13 cellular contexts compared by ENCODE assay signal in the genomic region with DNA sequence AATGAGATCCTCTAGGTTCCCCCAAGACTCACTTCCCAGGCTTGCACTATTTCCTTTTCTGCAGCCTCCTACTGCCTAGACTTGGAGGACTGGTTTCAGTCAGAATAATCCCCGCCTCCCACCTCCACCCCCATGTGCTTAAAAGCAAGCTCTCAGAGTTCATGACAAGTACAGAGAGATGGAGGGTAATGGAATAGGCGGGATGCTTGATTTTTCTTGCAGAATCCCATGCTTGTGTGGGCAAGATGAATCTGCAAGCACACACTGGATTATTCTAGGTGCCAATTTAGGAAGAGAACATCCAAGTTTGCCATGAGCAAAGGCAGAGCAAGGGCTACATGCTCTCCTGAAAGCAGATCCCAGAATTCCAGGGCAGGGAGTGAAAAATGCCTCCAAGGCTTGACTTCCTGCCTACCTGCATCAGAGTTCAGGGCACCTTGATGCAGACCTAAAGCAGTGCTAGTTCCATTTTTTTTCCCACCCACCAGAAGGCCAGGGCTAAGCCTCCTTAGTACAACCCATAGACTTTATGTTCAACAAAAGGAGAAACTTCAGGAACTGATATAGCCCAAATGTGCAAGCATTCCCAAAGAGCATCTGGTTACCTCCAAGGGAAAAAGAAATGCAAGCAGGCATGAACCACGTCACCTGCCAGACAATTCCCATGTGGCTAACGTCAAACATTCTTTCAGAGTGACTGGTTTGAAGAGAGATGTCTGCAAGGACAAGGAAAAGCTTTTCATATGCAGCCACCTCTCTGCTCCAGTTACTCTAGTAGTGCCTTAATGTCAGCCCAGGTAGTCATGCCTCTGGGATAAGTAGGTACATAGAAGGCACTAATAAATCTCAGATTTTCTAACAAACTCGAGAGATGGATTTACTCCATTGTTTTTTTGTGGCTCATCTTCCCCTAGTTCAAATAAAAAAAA.
DNase-seq lines count a peak whose midpoint lies in the region; ATAC-seq, FAIRE-seq and TF ChIP-seq lines count a peak whose summit lies in the region.
"Had no signal": no experiment of that assay in that cellular context is flagged by ENCODE, and none has a peak within 500 bp of the region (broad histone marks: within the 10 kb centered on the region; RNA-seq: fewer than 3 reads in every experiment).

No MANE protein-coding gene starts in this region.

- H3K9me3 Mint-ChIP-seq in astrocyte (ENCODE audit: unreplicated experiment), result no peaks in the 10 kb centered on the region
- H3K9me3 Mint-ChIP-seq in activated T-helper 1 cell treated with anti-CD3 and anti-CD28 coated beads, Interleukin-12 subunit alpha, Interleukin-12 subunit beta, Interleukin-2, Interleukin-4 antibody, amounts not matched to agents 30 ng/mL and 10 ng/mL and 1 ng/mL, durations not matched to agents 14 hours and 24 hours and 36 hours, result no peaks in the 10 kb centered on the region
- H3K9me3 Mint-ChIP-seq: activated T-cell treated with anti-CD3 and anti-CD28 coated beads, Interleukin-2, amount 50 U/mL, for 72 hours had no signal

- H3K36me3 Mint-ChIP-seq in astrocyte (ENCODE audit: low read depth, unreplicated experiment), result no peaks in the 10 kb centered on the region
- H3K36me3 Mint-ChIP-seq in activated T-helper 1 cell treated with anti-CD3 and anti-CD28 coated beads, Interleukin-12 subunit alpha, Interleukin-12 subunit beta, Interleukin-2, Interleukin-4 antibody, amounts not matched to agents 30 ng/mL and 10 ng/mL and 1 ng/mL, durations not matched to agents 14 hours and 24 hours and 36 hours (ENCODE audit: low read depth), result no peaks in the 10 kb centered on the region

- peak overlapping the region; percentile 11 for H2AFZ ChIP-seq in astrocyte (ENCODE audit: low read depth, low read length)

- TF ChIP-seq EP300 in A549 (IDR thresholded peaks at IDR 0.05), result peak in 1 of 2 experiments; percentile 72; a peak in 2 of 5 replicates

- DNase-seq in A549 (ENCODE audit: low read depth in 1 of 2, low spot score in 1 of 2), result peak; percentile 46 to 86
- DNase-seq in astrocyte (ENCODE audit: low read depth), result peak; percentile 71
- peak; percentile 89 for DNase-seq in kidney epithelial cell (ENCODE audit: low read depth)
- DNase-seq in LoVo (ENCODE audit: low spot score), result no peak
- DNase-seq in activated T-helper 1 cell treated with anti-CD3 and anti-CD28 coated beads, Interleukin-12 subunit alpha, Interleukin-12 subunit beta, Interleukin-2, Interleukin-4 antibody, amounts not matched to agents 30 ng/mL and 10 ng/mL and 1 ng/mL, durations not matched to agents 14 hours and 24 hours and 36 hours (ENCODE audit: low spot score), result no peak
- DNase-seq: activated T-cell treated with anti-CD3 and anti-CD28 coated beads, Interleukin-2, amount 50 U/mL, for 72 hours; BE2C; effector CD8-positive, alpha-beta T cell; NCI-H526; stimulated activated naive CD8-positive, alpha-beta T cell treated with anti-CD3 and anti-CD28 coated beads, Interleukin-15, Interleukin-2, amounts not matched to agents 100 U/mL and 50 U/mL, for 24 hours had no signal

- TF ChIP-seq POLR2A in A549 (IDR thresholded peaks at IDR 0.05; ENCODE audit: low read length), result no peak

- intact Hi-C loops in activated T-helper 1 cell treated with anti-CD3 and anti-CD28 coated beads, Interleukin-12 subunit alpha, Interleukin-12 subunit beta, Interleukin-2, Interleukin-4 antibody, amounts not matched to agents 30 ng/mL and 10 ng/mL and 1 ng/mL, durations not matched to agents 14 hours and 24 hours and 36 hours (cut with micrococcal nuclease), result no loop called here

- H3K4me3 ChIP-seq in A549 (no peak overlapping the region), HEK293 (ENCODE audit: low read depth, low read length) (no peak overlapping the region), astrocyte (ENCODE audit: insufficient read depth, low read depth, low read length) (no peak overlapping the region), kidney epithelial cell (ENCODE audit: low read depth, low read length) (no peak overlapping the region)

- no peak for TF ChIP-seq RAD21 in A549 (conservative IDR thresholded peaks at IDR 0.05 in 1 of 2, IDR thresholded peaks at IDR 0.05 in 1 of 2)

- 20% methylated on average over 5 of the region's 5 CpGs for WGBS in A549 (ENCODE audit: missing lambda C conversion rate)

- H3K27me3 Mint-ChIP-seq in astrocyte (ENCODE audit: low read depth, unreplicated experiment), result no peaks in the 10 kb centered on the region
- H3K27me3 Mint-ChIP-seq in activated T-helper 1 cell treated with anti-CD3 and anti-CD28 coated beads, Interleukin-12 subunit alpha, Interleukin-12 subunit beta, Interleukin-2, Interleukin-4 antibody, amounts not matched to agents 30 ng/mL and 10 ng/mL and 1 ng/mL, durations not matched to agents 14 hours and 24 hours and 36 hours (ENCODE audit: insufficient read depth), result no peaks in the 10 kb centered on the region

- peak; percentile 87 for FAIRE-seq in A549 (lab: Jason Lieb, UNC)
- FAIRE-seq in astrocyte (lab: Jason Lieb, UNC), result no peak

- no peak overlapping the region for H3K9ac ChIP-seq in astrocyte (ENCODE audit: low read length)

- TF ChIP-seq CTCF in A549 (IDR thresholded peaks at IDR 0.05) (no peak), HEK293 (tag by site-specific recombination; IDR thresholded peaks at IDR 0.05) (no peak), astrocyte (IDR thresholded peaks at IDR 0.05; ENCODE audit: insufficient read depth, low read depth, low read length) (no peak), kidney epithelial cell (IDR thresholded peaks at IDR 0.05; ENCODE audit: insufficient read depth, low read length, poor library complexity, severe bottlenecking) (no peak)

- H3K79me2 ChIP-seq in astrocyte (ENCODE audit: insufficient read depth, low read length), result no peaks in the 10 kb centered on the region

- POLR2A ChIA-PET in A549 (lab: Yijun Ruan, JAX) (interaction anchor here (1.1 kb wide), 1 partner anchor 93 kb away, joined by 3 read pairs; no protein-coding TSS in a partner anchor), HEK293 (lab: Yijun Ruan, JAX) (interaction anchor here (0.6 kb wide), 1 partner anchor 17 kb away, joined by 4 read pairs; no protein-coding TSS in a partner anchor)

- H3K36me3 ChIP-seq in HEK293 (ENCODE audit: control insufficient read depth in 2 of 2, insufficient read depth in 1 of 2, low read length in 2 of 2) (no peaks in the 10 kb centered on the region), astrocyte (ENCODE audit: insufficient read depth, low read length) (no peaks in the 10 kb centered on the region), kidney epithelial cell (ENCODE audit: control insufficient read depth, insufficient read depth, low read length) (no peaks in the 10 kb centered on the region)
- H3K36me3 ChIP-seq: BE2C had no signal

- no peak overlapping the region for H3K4me3 Mint-ChIP-seq in astrocyte (ENCODE audit: unreplicated experiment)
- H3K4me3 Mint-ChIP-seq in activated T-helper 1 cell treated with anti-CD3 and anti-CD28 coated beads, Interleukin-12 subunit alpha, Interleukin-12 subunit beta, Interleukin-2, Interleukin-4 antibody, amounts not matched to agents 30 ng/mL and 10 ng/mL and 1 ng/mL, durations not matched to agents 14 hours and 24 hours and 36 hours, result no peak overlapping the region
- H3K4me3 Mint-ChIP-seq: activated T-cell treated with anti-CD3 and anti-CD28 coated beads, Interleukin-2, amount 50 U/mL, for 72 hours had no signal

- no peaks in the 10 kb centered on the region for H4K20me1 ChIP-seq in astrocyte (ENCODE audit: insufficient read depth, low read length)

- no peaks in the 10 kb centered on the region for H3K27me3 ChIP-seq in astrocyte (ENCODE audit: insufficient read depth, low read length)
- no peaks in the 10 kb centered on the region for H3K27me3 ChIP-seq in kidney epithelial cell (ENCODE audit: control insufficient read depth, insufficient read depth, low read length)
- H3K27me3 ChIP-seq: BE2C had no signal

- peaks cover 67% of the 10 kb centered on the region for H3K4me1 ChIP-seq in A549
- H3K4me1 ChIP-seq in HEK293 (ENCODE audit: control insufficient read depth, insufficient read depth, low read length), result peaks cover 15% of the 10 kb centered on the region; the same call in 1 of the 2 replicates
- H3K4me1 ChIP-seq in astrocyte (ENCODE audit: insufficient read depth, low read length), result peaks cover 6% of the 10 kb centered on the region
- H3K4me1 ChIP-seq: BE2C had no signal

- peak overlapping the region; percentile 68 for H3K4me2 ChIP-seq in A549
- H3K4me2 ChIP-seq in astrocyte (ENCODE audit: low read length), result peak overlapping the region; percentile 29

- H3K4me1 Mint-ChIP-seq in astrocyte (ENCODE audit: low read depth, unreplicated experiment), result peaks cover 57% of the 10 kb centered on the region
- H3K4me1 Mint-ChIP-seq in activated T-helper 1 cell treated with anti-CD3 and anti-CD28 coated beads, Interleukin-12 subunit alpha, Interleukin-12 subunit beta, Interleukin-2, Interleukin-4 antibody, amounts not matched to agents 30 ng/mL and 10 ng/mL and 1 ng/mL, durations not matched to agents 14 hours and 24 hours and 36 hours (ENCODE audit: low read depth), result no peaks in the 10 kb centered on the region

- CTCF ChIA-PET in A549 (lab: Yijun Ruan, JAX) (interaction anchor here (0.6 to 1.6 kb wide), 5 partner anchors 9 to 316 kb away, joined by 3 to 4 read pairs (median 3); a partner anchor contains a TSS), HEK293 (lab: Yijun Ruan, JAX) (interaction anchor here (0.6 kb wide), 1 partner anchor 446 kb away, joined by 6 read pairs; no protein-coding TSS in a partner anchor)

- ATAC-seq in A549 (peak; percentile 82 to 87), HG03045 (IDR thresholded peaks at IDR 0.05; ENCODE audit: unreplicated experiment) (no peak), HG02678 (IDR thresholded peaks at IDR 0.05; ENCODE audit: unreplicated experiment) (no peak)
- ATAC-seq: activated T-cell treated with anti-CD3 and anti-CD28 coated beads, Interleukin-2, amount 50 U/mL, for 72 hours; stimulated activated naive CD8-positive, alpha-beta T cell treated with anti-CD3 and anti-CD28 coated beads, Interleukin-15, Interleukin-2, amounts not matched to agents 100 U/mL and 50 U/mL, for 24 hours had no signal

- H3K9me3 ChIP-seq in A549 (no peaks in the 10 kb centered on the region), HEK293 (ENCODE audit: control insufficient read depth, insufficient read depth, low read depth, low read length) (no peaks in the 10 kb centered on the region), astrocyte (ENCODE audit: insufficient read depth, low read depth, low read length) (no peaks in the 10 kb centered on the region)
- H3K9me3 ChIP-seq: BE2C had no signal

- H3K27ac ChIP-seq in A549 (peak overlapping the region; percentile 74 to 83), HEK293 (ENCODE audit: extremely low read depth, low read depth, low read length) (no peak overlapping the region), astrocyte (ENCODE audit: low read depth, low read length) (no peak overlapping the region)

- peak overlapping the region; percentile 96 for H3K27ac Mint-ChIP-seq in astrocyte (ENCODE audit: unreplicated experiment)
- H3K27ac Mint-ChIP-seq in activated T-helper 1 cell treated with anti-CD3 and anti-CD28 coated beads, Interleukin-12 subunit alpha, Interleukin-12 subunit beta, Interleukin-2, Interleukin-4 antibody, amounts not matched to agents 30 ng/mL and 10 ng/mL and 1 ng/mL, durations not matched to agents 14 hours and 24 hours and 36 hours, result no peak overlapping the region
- H3K27ac Mint-ChIP-seq: activated T-cell treated with anti-CD3 and anti-CD28 coated beads, Interleukin-2, amount 50 U/mL, for 72 hours had no signal

TF ChIP-seq in HEK293, 187 proteins besides CTCF, POLR2A, EP300 and RAD21 (continues in another document):
- peak; percentile 30; the same call in 1 of the 2 replicates for TF ChIP-seq ZFHX2 (tag by site-specific recombination; conservative IDR thresholded peaks at IDR 0.05)

Comparison
In these comparisons a context has a peak if more than half of its experiments do, and no peak if none do; other contexts are left out.
1. ATAC-seq: peak in A549 (2 of 2); none in HG03045 (single experiment) and HG02678 (single experiment).
2. DNase-seq: peak in A549 (2 of 2), astrocyte (single experiment) and kidney epithelial cell (single experiment); none in LoVo (single experiment) and activated T-helper 1 cell treated with anti-CD3 and anti-CD28 coated beads, Interleukin-12 subunit alpha, Interleukin-12 subunit beta, Interleukin-2, Interleukin-4 antibody, amounts not matched to agents 30 ng/mL and 10 ng/mL and 1 ng/mL, durations not matched to agents 14 hours and 24 hours and 36 hours (single experiment).
3. H3K27ac ChIP-seq: peak in A549 (2 of 2); none in HEK293 (single experiment) and astrocyte (single experiment).